Comparison of ENCODE assay signal across 7 cellular contexts in the genomic region with DNA sequence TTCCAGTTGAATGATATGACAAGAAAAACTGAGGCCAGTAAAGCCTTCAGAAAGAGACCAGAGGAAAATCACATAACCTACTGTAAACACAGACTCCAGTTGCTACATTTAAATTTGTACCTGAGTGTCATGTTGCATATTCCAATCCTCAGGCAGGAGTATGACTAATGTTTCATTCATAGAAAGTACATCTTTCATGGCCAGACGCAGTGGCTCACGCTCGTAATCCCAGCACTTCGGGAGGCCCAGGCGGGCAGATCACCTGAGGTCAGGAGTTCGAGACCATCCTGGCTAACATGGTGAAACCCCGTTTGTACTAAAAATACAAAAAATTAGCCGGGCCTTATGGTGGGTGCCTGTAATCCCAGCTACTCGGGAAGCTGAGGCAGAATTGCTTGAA.
DNase-seq lines count a peak whose midpoint lies in the region; ATAC-seq and TF ChIP-seq lines count a peak whose summit lies in the region.
"Not testable (repeated sequence)": the region's sequence is repeated elsewhere in the genome, so short reads cannot be mapped to it uniquely, and the experiment has no call there.

No MANE protein-coding gene starts in this region.

- not testable (repeated sequence) for TF ChIP-seq CTCF in RWPE2 (IDR thresholded peaks at IDR 0.05; ENCODE audit: poor library complexity, severe bottlenecking); fibroblast of mammary gland (conservative IDR thresholded peaks at IDR 0.05; ENCODE audit: control insufficient read depth, insufficient read depth, low read depth, low read length); gastrocnemius medialis (IDR thresholded peaks at IDR 0.05 in 4 of 5, conservative IDR thresholded peaks at IDR 0.05 in 1 of 5)

- peak; percentile 16 for DNase-seq in DMS53 (lab: John Stamatoyannopoulos, UW)
- peak; percentile 6 for DNase-seq in HT1080 (ENCODE audit: low read depth)
- peak; percentile 24 to 64 for DNase-seq in NCI-H2081 (lab: John Stamatoyannopoulos, UW)
- DNase-seq in NCI-H748 (lab: John Stamatoyannopoulos, UW; ENCODE audit: unreplicated experiment) = peak; percentile 30
- DNase-seq in RWPE2 (ENCODE audit: low spot score) = not testable (repeated sequence)
- peak; percentile 11 for DNase-seq in fibroblast of mammary gland (ENCODE audit: low read depth)
- DNase-seq in gastrocnemius medialis = peak in 1 of 2 donors; percentile 48

- not testable (repeated sequence) for H3K4me1 ChIP-seq in RWPE2 (ENCODE audit: insufficient read depth, poor library complexity, severe bottlenecking); gastrocnemius medialis

- ATAC-seq in RWPE2 (ENCODE audit: low read depth) (peak; percentile 90), gastrocnemius medialis (peak; percentile 85 to 97)

- not testable (repeated sequence) for H3K27me3 ChIP-seq in RWPE2 (ENCODE audit: insufficient read depth, poor library complexity, severe bottlenecking); gastrocnemius medialis

- not testable (repeated sequence) for H3K4me3 ChIP-seq in RWPE2 (ENCODE audit: severe bottlenecking); fibroblast of mammary gland (ENCODE audit: control insufficient read depth, low read depth, low read length); gastrocnemius medialis

- not testable (repeated sequence) for H3K27ac ChIP-seq in RWPE2 (ENCODE audit: poor library complexity, severe bottlenecking)
- H3K27ac ChIP-seq in gastrocnemius medialis = peak overlapping the region in 2 of 4 donors; percentile 46 to 56

- intact Hi-C loops in gastrocnemius medialis (cut with DNase I; ENCODE audit: low total_unique reads) = loop anchor here (10.0 kb wide), 1 partner anchor 520 kb away; no protein-coding TSS in a partner anchor

- H3K36me3 ChIP-seq in RWPE2 (ENCODE audit: low read depth); gastrocnemius medialis: not testable (repeated sequence)

- in situ Hi-C loops in gastrocnemius medialis (cut with MboI; ENCODE audit: low sequenced_read_pairs in 4 of 4) = not testable (repeated sequence)

- not testable (repeated sequence) for TF ChIP-seq POLR2A in gastrocnemius medialis (IDR thresholded peaks at IDR 0.05)

- H3K9me3 ChIP-seq in RWPE2 (ENCODE audit: severe bottlenecking); gastrocnemius medialis: not testable (repeated sequence)
